In genomic region chr15:43493687-43494472, GRCh38 we compare ENCODE assay signal across 1 cellular context.
TF ChIP-seq lines count a peak whose summit lies in the region.

No MANE protein-coding gene starts in this region.

TF ChIP-seq in K562, 482 proteins besides CTCF, POLR2A, EP300 and RAD21 (continued from another document):
- TF ChIP-seq ARID4B (CRISPR knock-in tag; IDR thresholded peaks at IDR 0.05) (no peak), ZNF785 (CRISPR knock-in tag; IDR thresholded peaks at IDR 0.05) (no peak), FOXK2 (conservative IDR thresholded peaks at IDR 0.05 in 1 of 2, IDR thresholded peaks at IDR 0.05 in 1 of 2; ENCODE audit: low read depth in 2 of 2) (peak; percentile 27 to 28; a peak in 1 of 4 replicates), DDX20 (tag; IDR thresholded peaks at IDR 0.05; ENCODE audit: low read depth) (no peak)
